ENCODE assay signal across 1 cellular context in genomic region chr18:56062931-56063330, GRCh38.
TF ChIP-seq lines count a peak whose summit lies in the region.

No MANE protein-coding gene starts in this region.

TF ChIP-seq in HepG2, 621 proteins besides CTCF, POLR2A, EP300 and RAD21 (continued from another document):
- TF ChIP-seq MNT (IDR thresholded peaks at IDR 0.05) (no peak), KDM5B (CRISPR knock-in tag; IDR thresholded peaks at IDR 0.05; ENCODE audit: borderline replicate concordance) (no peak), SRSF1 (optimal IDR thresholded peaks at IDR 0.05; ENCODE audit: low read depth, low read length) (no peak), ZFYVE20 (CRISPR knock-in tag; IDR thresholded peaks at IDR 0.05; ENCODE audit: borderline replicate concordance, low read depth) (no peak), RXRB (CRISPR knock-in tag; IDR thresholded peaks at IDR 0.05; ENCODE audit: borderline replicate concordance) (no peak), HOXA9 (CRISPR knock-in tag; IDR thresholded peaks at IDR 0.05; ENCODE audit: borderline replicate concordance) (no peak)
- TF ChIP-seq, protein P1, sequence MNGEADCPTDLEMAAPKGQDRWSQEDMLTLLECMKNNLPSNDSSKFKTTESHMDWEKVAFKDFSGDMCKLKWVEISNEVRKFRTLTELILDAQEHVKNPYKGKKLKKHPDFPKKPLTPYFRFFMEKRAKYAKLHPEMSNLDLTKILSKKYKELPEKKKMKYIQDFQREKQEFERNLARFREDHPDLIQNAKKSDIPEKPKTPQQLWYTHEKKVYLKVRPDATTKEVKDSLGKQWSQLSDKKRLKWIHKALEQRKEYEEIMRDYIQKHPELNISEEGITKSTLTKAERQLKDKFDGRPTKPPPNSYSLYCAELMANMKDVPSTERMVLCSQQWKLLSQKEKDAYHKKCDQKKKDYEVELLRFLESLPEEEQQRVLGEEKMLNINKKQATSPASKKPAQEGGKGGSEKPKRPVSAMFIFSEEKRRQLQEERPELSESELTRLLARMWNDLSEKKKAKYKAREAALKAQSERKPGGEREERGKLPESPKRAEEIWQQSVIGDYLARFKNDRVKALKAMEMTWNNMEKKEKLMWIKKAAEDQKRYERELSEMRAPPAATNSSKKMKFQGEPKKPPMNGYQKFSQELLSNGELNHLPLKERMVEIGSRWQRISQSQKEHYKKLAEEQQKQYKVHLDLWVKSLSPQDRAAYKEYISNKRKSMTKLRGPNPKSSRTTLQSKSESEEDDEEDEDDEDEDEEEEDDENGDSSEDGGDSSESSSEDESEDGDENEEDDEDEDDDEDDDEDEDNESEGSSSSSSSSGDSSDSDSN (CRISPR knock-in tag; IDR thresholded peaks at IDR 0.05), result no peak
